Comparison of ENCODE assay signal across 23 cellular contexts in the genomic region with DNA sequence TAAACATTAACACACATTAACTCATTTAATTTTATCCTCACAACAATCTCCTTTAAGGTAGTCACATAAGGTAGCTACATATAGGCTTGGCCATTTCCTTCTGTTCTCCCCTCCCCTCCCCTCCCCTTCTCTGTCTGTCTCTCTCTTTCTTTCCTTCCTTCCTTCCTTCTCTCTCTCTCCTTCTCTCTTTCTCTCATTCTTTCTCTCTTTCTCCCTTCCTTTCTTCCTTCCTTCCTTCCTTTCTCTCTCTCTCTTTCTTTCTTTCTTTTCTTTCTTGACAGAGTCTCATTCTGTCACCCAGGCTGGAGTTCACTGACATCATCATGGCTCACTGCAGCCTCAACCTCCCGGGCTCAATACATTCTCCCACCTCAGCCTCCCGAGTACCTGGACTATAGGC. TPM values are rescaled to one million over a fixed set of nuclear protein-coding genes. Genes with fewer than 3 reads are reported as not detected.
DNase-seq lines count a peak whose midpoint lies in the region; ATAC-seq, FAIRE-seq and TF ChIP-seq lines count a peak whose summit lies in the region.
"Had no signal": no experiment of that assay in that cellular context is flagged by ENCODE, and none has a peak within 500 bp of the region (broad histone marks: within the 10 kb centered on the region; RNA-seq: fewer than 3 reads in every experiment).

No MANE protein-coding gene starts in this region.

- H3K79me2 ChIP-seq in mammary epithelial cell (ENCODE audit: insufficient read depth, low read length) = no peaks in the 10 kb centered on the region

- dilution Hi-C loops in mammary epithelial cell (cut with HindIII; ENCODE audit: low sequenced_read_pairs) = no loop called here

- H3K4me3 Mint-ChIP-seq in activated CD4-positive, alpha-beta memory T cell treated with anti-CD3 and anti-CD28 coated beads, Interleukin-2, amount 10 ng/mL, durations not matched to agents 7 days and 5 days = no peak overlapping the region
- no peak overlapping the region for H3K4me3 Mint-ChIP-seq in activated CD4-positive, alpha-beta memory T cell treated with anti-CD3 and anti-CD28 coated beads for 36 hours
- H3K4me3 Mint-ChIP-seq: IgD-negative memory B cell had no signal

- H3K4me1 ChIP-seq in Panc1 (ENCODE audit: control insufficient read depth, insufficient read depth, low read length) (peaks cover 14% of the 10 kb centered on the region), gastroesophageal sphincter (peaks cover 0 to 2% (median 0%) of the 10 kb centered on the region in 3 donors), tibial nerve (peaks cover 0 to 32% (median 10%) of the 10 kb centered on the region in 4 donors), mammary epithelial cell (ENCODE audit: insufficient read depth, low read length) (peaks cover 4% of the 10 kb centered on the region)
- H3K4me1 ChIP-seq: HAP-1 had no signal

- no peak for TF ChIP-seq EP300 in gastroesophageal sphincter (IDR thresholded peaks at IDR 0.05)
- no peak for TF ChIP-seq EP300 in tibial nerve (IDR thresholded peaks at IDR 0.05)

- no TSS peak for BruUV-seq in Panc1 (replicated peaks; lab: Mats Ljungman, UMichigan)
- no TSS peak for BruUV-seq in mammary epithelial cell (replicated peaks; lab: Mats Ljungman, UMichigan)

- peaks cover 13% of the 10 kb centered on the region for H3K4me1 Mint-ChIP-seq in activated CD4-positive, alpha-beta memory T cell treated with anti-CD3 and anti-CD28 coated beads, Interleukin-2, amount 10 ng/mL, durations not matched to agents 7 days and 5 days
- H3K4me1 Mint-ChIP-seq in activated CD4-positive, alpha-beta memory T cell treated with anti-CD3 and anti-CD28 coated beads for 36 hours (ENCODE audit: low read depth) = peaks cover 2% of the 10 kb centered on the region

- no peaks in the 10 kb centered on the region for H4K20me1 ChIP-seq in mammary epithelial cell (ENCODE audit: insufficient read depth, low read length)

- H3K27me3 ChIP-seq in Panc1 (ENCODE audit: control insufficient read depth, insufficient read depth, low read length) (no peaks in the 10 kb centered on the region), gastroesophageal sphincter (peaks cover 12% of the 10 kb centered on the region), tibial nerve (no peaks in the 10 kb centered on the region), mammary epithelial cell (ENCODE audit: insufficient read depth, low read length) (no peaks in the 10 kb centered on the region)

- peak overlapping the region; percentile 61 for H3K27ac Mint-ChIP-seq in activated CD4-positive, alpha-beta memory T cell treated with anti-CD3 and anti-CD28 coated beads, Interleukin-2, amount 10 ng/mL, durations not matched to agents 7 days and 5 days
- no peak overlapping the region for H3K27ac Mint-ChIP-seq in activated CD4-positive, alpha-beta memory T cell treated with anti-CD3 and anti-CD28 coated beads for 36 hours
- H3K27ac Mint-ChIP-seq: IgD-negative memory B cell had no signal

- H3K36me3 ChIP-seq in Panc1 (ENCODE audit: control insufficient read depth, insufficient read depth, low read length) = no peaks in the 10 kb centered on the region
- H3K36me3 ChIP-seq in gastroesophageal sphincter = no peaks in the 10 kb centered on the region
- H3K36me3 ChIP-seq in tibial nerve = no peaks in the 10 kb centered on the region
- no peaks in the 10 kb centered on the region for H3K36me3 ChIP-seq in mammary epithelial cell (ENCODE audit: insufficient read depth, low read length)
- H3K36me3 ChIP-seq: HAP-1 had no signal

- POLR2A ChIA-PET in activated CD4-positive, alpha-beta memory T cell treated with anti-CD3 and anti-CD28 coated beads, Interleukin-2, amount 10 ng/mL, durations not matched to agents 7 days and 5 days (lab: Charles Lee) = no interaction called here
- POLR2A ChIA-PET in activated CD4-positive, alpha-beta memory T cell treated with anti-CD3 and anti-CD28 coated beads for 36 hours (lab: Charles Lee) = no interaction called here
- POLR2A ChIA-PET in Panc1 (lab: Charles Lee) = no interaction called here

- TF ChIP-seq CTCF in Panc1 (IDR thresholded peaks at IDR 0.05) (no peak), gastroesophageal sphincter (IDR thresholded peaks at IDR 0.05) (no peak), tibial nerve (IDR thresholded peaks at IDR 0.05) (no peak), mammary epithelial cell (conservative IDR thresholded peaks at IDR 0.05 in 1 of 2, IDR thresholded peaks at IDR 0.05 in 1 of 2; ENCODE audit: extremely low read depth in 1 of 2, insufficient read depth in 1 of 2, low read depth in 1 of 2, low read length in 2 of 2) (no peak)

- 60% methylated on average over 2 of the region's 2 CpGs; no CpG with 5 or more reads in 1 of the 2 donors for WGBS in gastroesophageal sphincter (ENCODE audit: low coverage in 1 of 2), 2 donors
- WGBS in tibial nerve, 2 donors = 52 to 55% methylated on average over 2 of the region's 2 CpGs
- WGBS in mammary epithelial cell (ENCODE audit: low coverage, missing lambda C conversion rate) = 51% methylated on average over 2 of the region's 2 CpGs

- H3K27ac ChIP-seq in Panc1 (ENCODE audit: low read length) = peak overlapping the region; percentile 66; the same call in 1 of the 2 replicates
- H3K27ac ChIP-seq in gastroesophageal sphincter = peak overlapping the region in 3 of 4 donors; percentile 3 to 46 (median 19)
- H3K27ac ChIP-seq in tibial nerve = peak overlapping the region in 3 of 4 donors; percentile 11 to 72 (median 67)
- no peak overlapping the region for H3K27ac ChIP-seq in mammary epithelial cell (ENCODE audit: insufficient read depth, low read depth, low read length)

- intact Hi-C loops in activated CD4-positive, alpha-beta memory T cell treated with anti-CD3 and anti-CD28 coated beads for 36 hours (cut with micrococcal nuclease) = no loop called here
- intact Hi-C loops in Panc1 (cut with micrococcal nuclease; ENCODE audit: unreplicated experiment) = no loop called here
- intact Hi-C loops in mammary epithelial cell (cut with micrococcal nuclease) = no loop called here

- H3K4me3 ChIP-seq in Panc1 (ENCODE audit: low read depth in 2 of 2, low read length in 2 of 2) (no peak overlapping the region), gastroesophageal sphincter (no peak overlapping the region), tibial nerve (no peak overlapping the region), mammary epithelial cell (replicated peaks in 1 of 3; ENCODE audit: insufficient read depth in 1 of 3, low read depth in 2 of 3, low read length in 3 of 3) (no peak overlapping the region)
- H3K4me3 ChIP-seq: HAP-1 had no signal

- no peak for DNase-seq in activated CD4-positive, alpha-beta memory T cell treated with anti-CD3 and anti-CD28 coated beads, Interleukin-2, amount 10 ng/mL, durations not matched to agents 7 days and 5 days
- DNase-seq in activated CD4-positive, alpha-beta memory T cell treated with anti-CD3 and anti-CD28 coated beads for 36 hours = no peak
- DNase-seq in Panc1 (ENCODE audit: low read depth, low spot score) = no peak
- no peak for DNase-seq in tibial nerve (ENCODE audit: low spot score in 2 of 2)
- no peak for DNase-seq in mammary epithelial cell
- no peak for DNase-seq in GM12891 (ENCODE audit: insufficient read length, low spot score)
- DNase-seq: C1 segment of cervical spinal cord, DMS79 treated with DMSO at 0.1 percent for 48 hours, Kasumi-1, NCI-H1105, NCI-H2081 treated with DMSO at 0.1 percent for 48 hours, NCI-H2227 treated with DMSO at 0.1 percent for 48 hours, NCI-H524, NCI-H82, OCI-M1, RPMI8226, SHP77 treated with DMSO at 0.1 percent for 48 hours had no signal

- CTCF ChIA-PET in activated CD4-positive, alpha-beta memory T cell treated with anti-CD3 and anti-CD28 coated beads, Interleukin-2, amount 10 ng/mL, durations not matched to agents 7 days and 5 days (lab: Charles Lee) = no interaction called here
- CTCF ChIA-PET in activated CD4-positive, alpha-beta memory T cell treated with anti-CD3 and anti-CD28 coated beads for 36 hours (lab: Charles Lee) = interaction anchor here (1.5 kb wide), 1 partner anchor 17 kb away, joined by 3 read pairs; no protein-coding TSS in a partner anchor
- CTCF ChIA-PET in Panc1 (lab: Charles Lee) (no interaction called here), mammary epithelial cell (lab: Charles Lee; ENCODE audit: low non-redundant PET) (no interaction called here)

- peaks cover 4% of the 10 kb centered on the region for H3K36me3 Mint-ChIP-seq in activated CD4-positive, alpha-beta memory T cell treated with anti-CD3 and anti-CD28 coated beads, Interleukin-2, amount 10 ng/mL, durations not matched to agents 7 days and 5 days (ENCODE audit: low read depth)
- no peaks in the 10 kb centered on the region for H3K36me3 Mint-ChIP-seq in activated CD4-positive, alpha-beta memory T cell treated with anti-CD3 and anti-CD28 coated beads for 36 hours
- H3K36me3 Mint-ChIP-seq: IgD-negative memory B cell had no signal

- peaks cover 3% of the 10 kb centered on the region for H3K9me3 Mint-ChIP-seq in activated CD4-positive, alpha-beta memory T cell treated with anti-CD3 and anti-CD28 coated beads, Interleukin-2, amount 10 ng/mL, durations not matched to agents 7 days and 5 days
- H3K9me3 Mint-ChIP-seq in activated CD4-positive, alpha-beta memory T cell treated with anti-CD3 and anti-CD28 coated beads for 36 hours = peaks cover 3% of the 10 kb centered on the region

- in situ Hi-C loops in Panc1 (cut with HindIII; ENCODE audit: low pct_unique_long_range_greater_than_20kb, low sequenced_read_pairs) = no loop called here
- in situ Hi-C loops in mammary epithelial cell (cut with MboI; ENCODE audit: low sequenced_read_pairs in 2 of 2) = no loop called here

- H3K27me3 Mint-ChIP-seq in activated CD4-positive, alpha-beta memory T cell treated with anti-CD3 and anti-CD28 coated beads, Interleukin-2, amount 10 ng/mL, durations not matched to agents 7 days and 5 days = peaks cover 2% of the 10 kb centered on the region
- no peaks in the 10 kb centered on the region for H3K27me3 Mint-ChIP-seq in activated CD4-positive, alpha-beta memory T cell treated with anti-CD3 and anti-CD28 coated beads for 36 hours
- H3K27me3 Mint-ChIP-seq: IgD-negative memory B cell had no signal

- TF ChIP-seq POLR2A in gastroesophageal sphincter (IDR thresholded peaks at IDR 0.05) (no peak), tibial nerve (IDR thresholded peaks at IDR 0.05) (no peak), GM12891 (IDR thresholded peaks at IDR 0.05; ENCODE audit: low read depth, low read length) (no peak)

- H3K9ac ChIP-seq in mammary epithelial cell (ENCODE audit: insufficient read depth, low read length) = no peak overlapping the region

- H3K4me2 ChIP-seq in mammary epithelial cell (ENCODE audit: insufficient read depth, low read depth, low read length) = no peak overlapping the region

- H2AFZ ChIP-seq in mammary epithelial cell (ENCODE audit: low read depth, low read length) = no peak overlapping the region

- FAIRE-seq in GM12891 (lab: Jason Lieb, UNC) = no peak
- FAIRE-seq: A204.1, HTR-8/SVneo had no signal

- ATAC-seq in Panc1 (no peak), gastroesophageal sphincter (no peak)
- no peak for ATAC-seq in activated CD4-positive, CD25-positive, alpha-beta regulatory T cell treated with anti-CD3 and anti-CD28 coated beads, Interleukin-2, amount 50 U/mL, for 24 hours

- peaks cover 4% of the 10 kb centered on the region; the same call in 1 of the 2 replicates for H3K9me3 ChIP-seq in Panc1 (ENCODE audit: control insufficient read depth, insufficient read depth, low read depth, low read length)
- H3K9me3 ChIP-seq in gastroesophageal sphincter = peaks cover 0 to 9% (median 0%) of the 10 kb centered on the region in 3 donors
- H3K9me3 ChIP-seq in tibial nerve = peaks cover 0 to under 1% (median 0%) of the 10 kb centered on the region in 4 donors
- H3K9me3 ChIP-seq in mammary epithelial cell (replicated peaks; ENCODE audit: insufficient read depth, low read length) = no peaks in the 10 kb centered on the region

RNA-seq across cellular contexts. Expression of gene NUP160, which starts 22.3 kb away (rescaled TPM):
- 10 to 100 TPM; 52.0 to 52.9 TPM for total RNA-seq in activated CD4-positive, alpha-beta memory T cell treated with anti-CD3 and anti-CD28 coated beads, Interleukin-2, amount 10 ng/mL, durations not matched to agents 7 days and 5 days
- 10 to 100 TPM; 68.0 to 69.5 TPM for total RNA-seq in activated CD4-positive, alpha-beta memory T cell treated with anti-CD3 and anti-CD28 coated beads for 36 hours
- total RNA-seq in Panc1 (2021; ENCODE audit: unreplicated experiment) (46.3 TPM), gastroesophageal sphincter (10 to 100 TPM; 15.7 to 34.2 (median 22.9) TPM), tibial nerve (10 to 100 TPM; 26.3 to 39.8 (median 28.6) TPM), mammary epithelial cell (10 to 100 TPM; 20.8 to 29.3 TPM)
- 30.6 TPM for polyA plus RNA-seq in Panc1 (2012; ENCODE audit: insufficient read length)
- 17.6 TPM for polyA plus RNA-seq in mammary epithelial cell
- 51.7 TPM for polyA minus RNA-seq in mammary epithelial cell
- 23.5 TPM for polyA plus RNA-seq in GM12891 (2012; ENCODE audit: low read depth, missing spikeins)
